9 cellular contexts compared by ENCODE assay signal in the genomic region with DNA sequence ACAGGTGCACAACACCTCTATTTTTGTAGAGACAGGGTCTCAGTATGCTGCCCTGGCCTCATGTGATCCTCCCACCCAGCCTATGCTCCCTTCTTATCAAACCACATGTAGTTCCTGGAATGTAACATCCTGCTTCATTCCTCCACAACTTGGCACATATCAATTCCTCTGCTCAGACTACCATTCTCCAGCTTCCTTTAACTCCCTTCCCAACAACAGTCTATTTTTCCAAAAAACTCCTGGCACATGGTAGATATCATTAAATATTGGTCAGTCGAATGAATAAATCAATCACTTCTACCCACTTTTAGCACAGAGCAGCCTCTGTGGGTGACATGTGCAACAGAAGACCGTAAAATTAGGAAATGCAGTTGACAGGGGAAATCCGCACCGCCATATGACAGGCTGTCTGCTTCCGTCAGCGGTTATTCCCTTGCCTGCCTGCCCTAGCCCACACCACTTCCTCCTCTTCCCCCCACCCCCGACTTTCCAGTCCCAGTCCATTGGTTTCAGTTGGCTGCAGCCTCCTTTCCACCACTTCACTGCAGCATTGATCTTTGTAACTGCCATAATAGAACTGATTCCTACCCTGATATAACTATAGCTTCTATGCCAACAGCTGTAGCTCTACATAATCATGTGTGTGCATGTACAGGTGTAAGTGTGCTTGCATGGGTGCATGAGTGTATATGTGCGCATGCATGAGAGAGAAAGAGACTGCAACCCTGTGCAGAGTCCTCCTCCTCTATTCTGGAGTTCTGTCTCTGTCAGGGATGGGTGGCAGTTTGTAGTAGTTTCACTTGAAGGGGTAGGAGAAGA. TPM values are rescaled to one million over a fixed set of nuclear protein-coding genes. Genes with fewer than 3 reads are reported as not detected.
DNase-seq lines count a peak whose midpoint lies in the region; ATAC-seq and TF ChIP-seq lines count a peak whose summit lies in the region.
"Had no signal": no experiment of that assay in that cellular context is flagged by ENCODE, and none has a peak within 500 bp of the region (broad histone marks: within the 10 kb centered on the region; RNA-seq: fewer than 3 reads in every experiment).

No MANE protein-coding gene starts in this region.

- H3K4me1 Mint-ChIP-seq in activated naive CD8-positive, alpha-beta T cell treated with anti-CD3 and anti-CD28 coated beads for 36 hours = peaks cover 34% of the 10 kb centered on the region

- H3K4me3 ChIP-seq in lung (no peak overlapping the region), MG63 (no peak overlapping the region)
- H3K4me3 ChIP-seq: suprapubic skin had no signal

- no peaks in the 10 kb centered on the region for H3K36me3 Mint-ChIP-seq in activated naive CD8-positive, alpha-beta T cell treated with anti-CD3 and anti-CD28 coated beads for 36 hours

- DNase-seq in T follicular helper cell (ENCODE audit: low read depth) = peak; percentile 60
- peak; percentile 76 for DNase-seq in activated naive CD8-positive, alpha-beta T cell treated with anti-CD3 and anti-CD28 coated beads for 36 hours
- DNase-seq in lung (ENCODE audit: low spot score) = peak; percentile 65
- peak; percentile 53 to 58 for DNase-seq in stimulated activated CD8-positive, alpha-beta memory T cell treated with anti-CD3 and anti-CD28 coated beads, Interleukin-2, amount 100 ng/mL, for 48 hours (ENCODE audit: low read depth in 2 of 2)
- no peak for DNase-seq in MG63
- no peak for DNase-seq in NCI-H345 treated with DMSO at 0.1 percent for 48 hours (lab: John Stamatoyannopoulos, UW; ENCODE audit: unreplicated experiment)
- DNase-seq in HuH-7.5 (ENCODE audit: low spot score) = no peak

- peak overlapping the region in 1 of 2 donors; percentile 75 for H3K27ac ChIP-seq in lung (ENCODE audit: low read depth in 1 of 2, low read length in 1 of 2)
- H3K27ac ChIP-seq: suprapubic skin had no signal

- H3K27me3 Mint-ChIP-seq in activated naive CD8-positive, alpha-beta T cell treated with anti-CD3 and anti-CD28 coated beads for 36 hours = no peaks in the 10 kb centered on the region

- H3K9me3 Mint-ChIP-seq in activated naive CD8-positive, alpha-beta T cell treated with anti-CD3 and anti-CD28 coated beads for 36 hours = no peaks in the 10 kb centered on the region

- peak overlapping the region; percentile 83 for H3K27ac Mint-ChIP-seq in activated naive CD8-positive, alpha-beta T cell treated with anti-CD3 and anti-CD28 coated beads for 36 hours

- peak overlapping the region; percentile 40 for H3K4me3 Mint-ChIP-seq in activated naive CD8-positive, alpha-beta T cell treated with anti-CD3 and anti-CD28 coated beads for 36 hours

- WGBS in lung, 2 donors = 5 to 25% methylated on average over 8 of the region's 8 CpGs

- H3K36me3 ChIP-seq in lung (ENCODE audit: control insufficient read depth in 2 of 2, insufficient read depth in 2 of 2, low read length in 2 of 2) (no peaks in the 10 kb centered on the region), MG63 (no peaks in the 10 kb centered on the region)
- H3K36me3 ChIP-seq: suprapubic skin had no signal

- H3K27me3 ChIP-seq in lung (ENCODE audit: control insufficient read depth, insufficient read depth) (no peaks in the 10 kb centered on the region), MG63 (no peaks in the 10 kb centered on the region)
- H3K27me3 ChIP-seq: suprapubic skin had no signal

- peak; percentile 61 for ATAC-seq in HG02678 (IDR thresholded peaks at IDR 0.05; ENCODE audit: unreplicated experiment)
- peak; percentile 72 for ATAC-seq in lung (ENCODE audit: insufficient read depth, low FRiP score)

- TF ChIP-seq CTCF in lung (IDR thresholded peaks at IDR 0.05; ENCODE audit: control extremely low read depth, extremely low read depth) = no peak

- H3K9me3 ChIP-seq in lung (ENCODE audit: control insufficient read depth in 2 of 2, insufficient read depth in 1 of 2, low read length in 1 of 2) (no peaks in the 10 kb centered on the region), MG63 (no peaks in the 10 kb centered on the region)
- H3K9me3 ChIP-seq: suprapubic skin had no signal

- H3K4me1 ChIP-seq in lung (ENCODE audit: control insufficient read depth in 2 of 2, insufficient read depth in 2 of 2, low read length in 2 of 2) = peaks cover 0 to 6% of the 10 kb centered on the region in 2 donors

RNA-seq across cellular contexts. Expression of a gene that starts 6.8 kb away (rescaled TPM):
- total RNA-seq in activated naive CD8-positive, alpha-beta T cell treated with anti-CD3 and anti-CD28 coated beads for 36 hours = 100 to 1,000 TPM; 181 to 203 TPM
- total RNA-seq in lung = 100 to 1,000 TPM in 1 of 2 donors, 10 to 100 TPM in 1; 92.6 to 214 TPM
- polyA plus RNA-seq in lung = 100 to 1,000 TPM; 208 to 212 TPM
- total RNA-seq in MG63 (2014; rRNA removed; shearing (Covaris generic); ENCODE audit: low replicate concordance) = 60.7 and 93.8 TPM in 2 replicates

RNA-seq across cellular contexts. Expression of a gene that starts 22.1 kb away (rescaled TPM):
- 100 to 1,000 TPM; 746 to 755 TPM for total RNA-seq in activated naive CD8-positive, alpha-beta T cell treated with anti-CD3 and anti-CD28 coated beads for 36 hours
- total RNA-seq in lung = 100 to 1,000 TPM; 208 to 443 TPM
- polyA plus RNA-seq in lung = 100 to 1,000 TPM; 649 to 926 TPM
- total RNA-seq in MG63 (2014; rRNA removed; shearing (Covaris generic); ENCODE audit: low replicate concordance) = 1,198 and 1,251 TPM in 2 replicates

RNA-seq across cellular contexts. Expression of a gene that starts 40.0 kb away (rescaled TPM):
- total RNA-seq in activated naive CD8-positive, alpha-beta T cell treated with anti-CD3 and anti-CD28 coated beads for 36 hours = 100 to 1,000 TPM; 274 to 278 TPM
- total RNA-seq in lung = 10 to 100 TPM; 56.8 to 90.9 TPM
- polyA plus RNA-seq in lung = 100 to 1,000 TPM in 1 of 2 donors, 10 to 100 TPM in 1; 87.8 to 110 TPM
- total RNA-seq in MG63 (2014; rRNA removed; shearing (Covaris generic); ENCODE audit: low replicate concordance) = 32.2 and 50.9 TPM in 2 replicates

RNA-seq across cellular contexts. Expression of a gene that starts 43.7 kb away (rescaled TPM):
- 10 to 100 TPM; 10.3 to 10.5 TPM for total RNA-seq in activated naive CD8-positive, alpha-beta T cell treated with anti-CD3 and anti-CD28 coated beads for 36 hours
- total RNA-seq in lung = 1 to 10 TPM; 1.6 to 4.2 TPM
- 1 to 10 TPM; 1.8 to 2.4 TPM for polyA plus RNA-seq in lung
- 1.0 and 1.2 TPM in 2 replicates for total RNA-seq in MG63 (2014; rRNA removed; shearing (Covaris generic); ENCODE audit: low replicate concordance)

RNA-seq across cellular contexts. Expression of a gene that starts 43.9 kb away (rescaled TPM):
- 1 to 10 TPM; 5.2 to 5.5 TPM for total RNA-seq in activated naive CD8-positive, alpha-beta T cell treated with anti-CD3 and anti-CD28 coated beads for 36 hours
- total RNA-seq in lung = 1 to 10 TPM in 1 of 2 donors, under 1 TPM in 1; 0.77 to 2.2 TPM
- 1 to 10 TPM; 2.0 to 2.2 TPM for polyA plus RNA-seq in lung
- 0.16 and 0.67 TPM in 2 replicates for total RNA-seq in MG63 (2014; rRNA removed; shearing (Covaris generic); ENCODE audit: low replicate concordance)

Comparison
In these comparisons a context has a peak if more than half of its experiments do, and no peak if none do; other contexts are left out.
1. DNase-seq: peak in T follicular helper cell (single experiment), activated naive CD8-positive, alpha-beta T cell treated with anti-CD3 and anti-CD28 coated beads for 36 hours (single experiment), lung (single experiment) and stimulated activated CD8-positive, alpha-beta memory T cell treated with anti-CD3 and anti-CD28 coated beads, Interleukin-2, amount 100 ng/mL, for 48 hours (2 of 2); none in MG63 (single experiment), NCI-H345 treated with DMSO at 0.1 percent for 48 hours (single experiment) and HuH-7.5 (single experiment).